Comparison of ENCODE assay signal across 1 cellular context in genomic region chr22:36308880-36309279, GRCh38.
TF ChIP-seq lines count a peak whose summit lies in the region.

No MANE protein-coding gene starts in this region.

TF ChIP-seq in K562, 482 proteins besides CTCF, POLR2A, EP300 and RAD21:
- TF ChIP-seq DPF2 (IDR thresholded peaks at IDR 0.05) (no peak), POLR2G (IDR thresholded peaks at IDR 0.05; ENCODE audit: low read depth, low read length) (peak; percentile 22; the same call in 1 of the 2 replicates)
TF ChIP-seq in K562: peak in this region for 1.
